In genomic region chr13:94579063-94579462, GRCh38 we compare ENCODE assay signal across 34 cellular contexts.
"Had no signal": no experiment of that assay in that cellular context is flagged by ENCODE, and none has a peak within 500 bp of the region (broad histone marks: within the 10 kb centered on the region; RNA-seq: fewer than 3 reads in every experiment).

No MANE protein-coding gene starts in this region.

- H3K27ac ChIP-seq: KMS-11 had no signal

- H3K9ac ChIP-seq: KMS-11 had no signal

- H3K9me3 ChIP-seq: MG63 had no signal

- H3K27me3 ChIP-seq: MG63 had no signal

- H3K4me2 ChIP-seq: KMS-11 had no signal

- DNase-seq: Karpas-422, Kasumi-1, MG63, MM.1S, MV-4-11, NCI-H1048, NCI-H1092, NCI-H1092 treated with DMSO at 0.1 percent for 48 hours, NCI-H1105, NCI-H1105 treated with DMSO at 0.1 percent for 48 hours, NCI-H1417, NCI-H1417 treated with DMSO at 0.1 percent for 48 hours, NCI-H1436, NCI-H1436 treated with DMSO at 0.1 percent for 48 hours, NCI-H146, NCI-H1694, NCI-H1694 treated with DMSO at 0.1 percent for 48 hours, NCI-H187, NCI-H187 treated with DMSO at 0.1 percent for 48 hours, NCI-H1930, NCI-H2029, NCI-H2029 treated with DMSO at 0.1 percent for 48 hours, NCI-H2081 treated with DMSO at 0.1 percent for 48 hours, NCI-H2107, NCI-H2171, NCI-H2171 treated with DMSO at 0.1 percent for 48 hours, NCI-H2227 treated with DMSO at 0.1 percent for 48 hours, NCI-H226, NCI-H345, NCI-H446, NCI-H446 treated with DMSO at 0.1 percent for 48 hours, NCI-H510A, NCI-H510A treated with DMSO at 0.1 percent for 48 hours had no signal

- H3K4me3 ChIP-seq: MG63 had no signal
